Comparison of ENCODE assay signal across 1 cellular context in the genomic region with DNA sequence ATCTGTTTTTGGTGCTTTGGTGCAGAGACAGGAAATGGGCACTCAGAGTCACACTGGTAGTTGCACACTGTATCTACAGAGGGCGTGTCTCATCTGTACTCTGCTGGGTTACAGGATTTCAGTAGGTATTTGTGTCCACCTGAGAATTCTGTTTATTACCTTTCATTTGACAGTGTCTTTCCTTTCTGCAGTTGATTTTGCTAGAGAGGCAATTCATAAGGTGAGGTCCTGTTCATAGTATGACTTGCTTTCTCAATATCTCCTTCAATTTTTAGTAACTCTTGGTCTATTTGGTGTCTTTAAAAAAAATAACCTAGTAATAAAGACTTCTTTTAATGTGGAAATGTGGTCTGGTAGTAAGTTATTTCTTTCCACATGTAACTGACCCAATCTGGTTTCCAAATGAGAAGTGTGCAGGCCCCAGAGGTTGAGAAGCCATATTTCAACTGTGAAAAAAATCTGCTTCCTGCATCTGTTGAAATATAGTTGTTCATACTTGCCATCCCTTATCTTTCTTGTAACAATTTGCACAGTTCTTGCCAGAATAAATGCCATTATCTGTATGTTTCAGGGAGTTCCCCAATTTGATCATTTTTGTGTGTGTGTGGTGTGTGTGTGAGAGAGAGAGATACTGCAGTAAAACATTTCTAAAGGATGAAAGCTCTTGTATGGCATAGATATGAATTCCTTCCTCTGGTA.
TF ChIP-seq lines count a peak whose summit lies in the region.

No MANE protein-coding gene starts in this region.

TF ChIP-seq in K562, 482 proteins besides CTCF, POLR2A, EP300 and RAD21 (continued from another document and continues in another):
- TF ChIP-seq ETV6 (IDR thresholded peaks at IDR 0.05; ENCODE audit: borderline replicate concordance in 1 of 2, low read depth in 2 of 2, low read length in 1 of 2) (peak in 1 of 2 experiments; percentile 66; a peak in 1 of 4 replicates), ETV6 (CRISPR knock-in tag; IDR thresholded peaks at IDR 0.05; ENCODE audit: borderline replicate concordance) (no peak), SMAD2 (IDR thresholded peaks at IDR 0.05; ENCODE audit: low read depth, low read length) (no peak), KLF6 (CRISPR knock-in tag; IDR thresholded peaks at IDR 0.05; ENCODE audit: borderline replicate concordance) (no peak), CEBPG (CRISPR knock-in tag; IDR thresholded peaks at IDR 0.05) (no peak), CEBPG (tag; conservative IDR thresholded peaks at IDR 0.05 in 1 of 2, IDR thresholded peaks at IDR 0.05 in 1 of 2) (peak in 1 of 2 experiments; percentile 46; a peak in 2 of 4 replicates), HMG20B (CRISPR knock-in tag; IDR thresholded peaks at IDR 0.05) (no peak), ZNF592 (IDR thresholded peaks at IDR 0.05) (peak; percentile 93), TEAD1 (CRISPR knock-in tag; IDR thresholded peaks at IDR 0.05) (peak; percentile 32 to 88; a peak in 2 of 4 replicates), TAF1 (IDR thresholded peaks at IDR 0.05; ENCODE audit: control insufficient read depth, extremely low read depth, insufficient read depth, low read length, severe bottlenecking) (no peak), HNRNPK (IDR thresholded peaks at IDR 0.05; ENCODE audit: low read depth, low read length, poor library complexity, severe bottlenecking) (no peak), ZBTB49 (CRISPR knock-in tag; IDR thresholded peaks at IDR 0.05; ENCODE audit: borderline replicate concordance) (no peak), RBM22 (IDR thresholded peaks at IDR 0.05; ENCODE audit: low read depth, low read length, poor library complexity, severe bottlenecking) (no peak), ZNF407 (IDR thresholded peaks at IDR 0.05; ENCODE audit: low read depth) (no peak), MCM3 (IDR thresholded peaks at IDR 0.05) (no peak), HMG20A (CRISPR knock-in tag; conservative IDR thresholded peaks at IDR 0.05) (no peak), BRCA1 (IDR thresholded peaks at IDR 0.05) (no peak), BRCA1 (CRISPR knock-in tag; IDR thresholded peaks at IDR 0.05) (no peak), MTA1 (IDR thresholded peaks at IDR 0.05; ENCODE audit: borderline replicate concordance) (peak; percentile 76), HSF4 (CRISPR knock-in tag; IDR thresholded peaks at IDR 0.05; ENCODE audit: borderline replicate concordance) (no peak), NCOA1 (IDR thresholded peaks at IDR 0.05; ENCODE audit: low read depth) (peak; percentile 94; the same call in 1 of the 2 replicates), NFATC3 (IDR thresholded peaks at IDR 0.05) (peak; percentile 83), FOXK2 (conservative IDR thresholded peaks at IDR 0.05 in 1 of 2, IDR thresholded peaks at IDR 0.05 in 1 of 2; ENCODE audit: low read depth in 2 of 2) (peak in 1 of 2 experiments; percentile 25; a peak in 2 of 4 replicates), IRF2 (CRISPR knock-in tag; IDR thresholded peaks at IDR 0.05) (no peak), FOXP4 (CRISPR knock-in tag; IDR thresholded peaks at IDR 0.05; ENCODE audit: borderline replicate concordance) (no peak)
- TF ChIP-seq, protein P1, sequence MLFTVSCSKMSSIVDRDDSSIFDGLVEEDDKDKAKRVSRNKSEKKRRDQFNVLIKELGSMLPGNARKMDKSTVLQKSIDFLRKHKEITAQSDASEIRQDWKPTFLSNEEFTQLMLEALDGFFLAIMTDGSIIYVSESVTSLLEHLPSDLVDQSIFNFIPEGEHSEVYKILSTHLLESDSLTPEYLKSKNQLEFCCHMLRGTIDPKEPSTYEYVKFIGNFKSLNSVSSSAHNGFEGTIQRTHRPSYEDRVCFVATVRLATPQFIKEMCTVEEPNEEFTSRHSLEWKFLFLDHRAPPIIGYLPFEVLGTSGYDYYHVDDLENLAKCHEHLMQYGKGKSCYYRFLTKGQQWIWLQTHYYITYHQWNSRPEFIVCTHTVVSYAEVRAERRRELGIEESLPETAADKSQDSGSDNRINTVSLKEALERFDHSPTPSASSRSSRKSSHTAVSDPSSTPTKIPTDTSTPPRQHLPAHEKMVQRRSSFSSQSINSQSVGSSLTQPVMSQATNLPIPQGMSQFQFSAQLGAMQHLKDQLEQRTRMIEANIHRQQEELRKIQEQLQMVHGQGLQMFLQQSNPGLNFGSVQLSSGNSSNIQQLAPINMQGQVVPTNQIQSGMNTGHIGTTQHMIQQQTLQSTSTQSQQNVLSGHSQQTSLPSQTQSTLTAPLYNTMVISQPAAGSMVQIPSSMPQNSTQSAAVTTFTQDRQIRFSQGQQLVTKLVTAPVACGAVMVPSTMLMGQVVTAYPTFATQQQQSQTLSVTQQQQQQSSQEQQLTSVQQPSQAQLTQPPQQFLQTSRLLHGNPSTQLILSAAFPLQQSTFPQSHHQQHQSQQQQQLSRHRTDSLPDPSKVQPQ (CRISPR knock-in tag; IDR thresholded peaks at IDR 0.05; ENCODE audit: borderline replicate concordance): no peak
